10 cellular contexts compared by ENCODE assay signal in the genomic region with DNA sequence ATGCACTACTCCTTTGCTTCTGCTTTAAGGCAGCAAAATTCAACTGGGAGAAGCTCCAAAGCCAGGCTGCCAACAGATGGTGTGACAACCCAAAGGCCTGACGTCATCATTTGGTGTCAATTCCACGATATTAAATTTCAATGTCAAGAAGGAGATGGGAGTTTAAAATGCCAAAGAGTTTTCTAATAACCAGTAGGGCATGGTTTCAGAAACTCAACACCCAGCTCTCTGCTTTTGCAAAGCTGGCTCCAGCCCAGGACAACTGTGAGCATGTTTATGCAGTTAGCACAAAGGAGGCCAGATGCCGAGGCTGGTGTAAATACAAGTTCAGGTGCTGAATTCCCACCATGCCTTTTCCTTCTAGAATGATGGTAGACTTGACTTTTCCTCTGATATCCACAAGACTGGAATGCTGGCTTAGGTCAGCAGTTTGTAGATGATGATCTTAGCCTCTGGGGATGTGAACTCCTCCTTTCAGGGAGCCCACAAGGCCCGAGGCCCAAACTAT.
A peak's percentile ranks its signal among the peaks of the same experiment; 100 is the strongest.
DNase-seq lines count a peak whose midpoint lies in the region; ATAC-seq and TF ChIP-seq lines count a peak whose summit lies in the region.
"Had no signal": no experiment of that assay in that cellular context is flagged by ENCODE, and none has a peak within 500 bp of the region (broad histone marks: within the 10 kb centered on the region; RNA-seq: fewer than 3 reads in every experiment).

No MANE protein-coding gene starts in this region.

- no peaks in the 10 kb centered on the region for H3K9me3 ChIP-seq in muscle layer of colon (ENCODE audit: low read length)
- H3K9me3 ChIP-seq in left lung = no peaks in the 10 kb centered on the region

- no peak overlapping the region for H3K9ac ChIP-seq in muscle layer of colon (ENCODE audit: low read length)

- intact Hi-C loops in left lung (cut with DNase I) = no loop called here

- H3K27me3 ChIP-seq in muscle layer of colon (ENCODE audit: control insufficient read depth in 1 of 2, insufficient read depth in 2 of 2, low read length in 2 of 2) = no peaks in the 10 kb centered on the region
- H3K27me3 ChIP-seq in left lung = no peaks in the 10 kb centered on the region

- H3K27ac ChIP-seq in muscle layer of colon (ENCODE audit: low read depth, low read length) (peak overlapping the region; percentile 63), left lung (no peak overlapping the region)
- H3K27ac ChIP-seq: SK-N-MC had no signal

- no peak for TF ChIP-seq CTCF in cardiac fibroblast (IDR thresholded peaks at IDR 0.05; ENCODE audit: low read depth, low read length)
- TF ChIP-seq CTCF in left lung (IDR thresholded peaks at IDR 0.05) = no peak

- no peak for ATAC-seq in left lung
- no peak for ATAC-seq in GM21381 (IDR thresholded peaks at IDR 0.05; ENCODE audit: unreplicated experiment)

- H3K36me3 ChIP-seq in muscle layer of colon (ENCODE audit: insufficient read depth, low read length) (peaks cover 28% of the 10 kb centered on the region), left lung (peaks cover 0 to 6% of the 10 kb centered on the region in 2 donors)

- H3K4me3 ChIP-seq in cardiac fibroblast (replicated peaks in 1 of 2; ENCODE audit: low read depth in 2 of 2, low read length in 2 of 2) (no peak overlapping the region), muscle layer of colon (ENCODE audit: low read depth in 1 of 2, low read length in 2 of 2) (no peak overlapping the region), left lung (no peak overlapping the region)
- H3K4me3 ChIP-seq: SK-N-MC had no signal

- H3K4me1 ChIP-seq in muscle layer of colon (ENCODE audit: insufficient read depth, low read length) (peaks cover 42% of the 10 kb centered on the region), left lung (peaks cover 0 to 4% of the 10 kb centered on the region in 2 donors)

- DNase-seq in Ammon's horn (ENCODE audit: low spot score) (peak; percentile 47), NCI-H2029 (lab: John Stamatoyannopoulos, UW) (peak; percentile 90), cardiac fibroblast (ENCODE audit: low read depth in 2 of 2) (peak; percentile 84 to 91), left lung (no peak), activated gamma-delta T cell treated with Interleukin-2 at 50 U/mL for 16 hours (no peak), NCI-H2227 (lab: John Stamatoyannopoulos, UW; ENCODE audit: unreplicated experiment) (no peak)
- DNase-seq: activated naive CD8-positive, alpha-beta T cell treated with anti-CD3 and anti-CD28 coated beads, Interleukin-2, amount 10 ng/mL, durations not matched to agents 7 days and 5 days had no signal

Comparison
In these comparisons a context has a peak if more than half of its experiments do, and no peak if none do; other contexts are left out.
1. DNase-seq: peak in Ammon's horn (single experiment), NCI-H2029 (single experiment) and cardiac fibroblast (2 of 2); none in left lung (0 of 2), activated gamma-delta T cell treated with Interleukin-2 at 50 U/mL for 16 hours (single experiment) and NCI-H2227 (single experiment).